In the genomic region with DNA sequence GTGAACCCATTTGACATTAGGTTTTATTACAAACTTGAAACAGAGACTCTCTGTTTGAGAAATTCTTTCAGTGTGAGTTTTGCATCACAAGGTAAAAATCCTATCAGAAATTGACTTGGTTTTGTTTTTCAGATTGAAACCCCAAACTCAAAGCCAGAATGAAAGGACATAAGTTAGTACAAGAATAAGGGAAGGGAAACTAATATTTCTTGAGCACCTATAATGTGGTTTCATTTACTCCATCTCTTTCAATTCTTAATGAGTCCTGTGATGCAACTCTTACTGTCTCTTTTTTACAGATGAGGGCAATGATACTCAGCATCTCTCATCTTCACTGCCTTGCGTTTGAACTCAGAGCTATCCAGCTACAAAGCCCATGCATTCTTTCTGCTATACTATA, we compare ENCODE assay signal across 15 cellular contexts.
DNase-seq lines count a peak whose midpoint lies in the region; ATAC-seq, FAIRE-seq and TF ChIP-seq lines count a peak whose summit lies in the region.
"Had no signal": no experiment of that assay in that cellular context is flagged by ENCODE, and none has a peak within 500 bp of the region (broad histone marks: within the 10 kb centered on the region; RNA-seq: fewer than 3 reads in every experiment).

No MANE protein-coding gene starts in this region.

- TF ChIP-seq RAD21 in A549 (conservative IDR thresholded peaks at IDR 0.05 in 1 of 2, IDR thresholded peaks at IDR 0.05 in 1 of 2) = no peak

- 90% methylated on average over 1 of the region's 1 CpG for WGBS in A549 (ENCODE audit: missing lambda C conversion rate)

- no peak for FAIRE-seq in A549 (lab: Jason Lieb, UNC)
- FAIRE-seq: kidney had no signal

- no peak overlapping the region for H3K4me3 Mint-ChIP-seq in activated naive CD8-positive, alpha-beta T cell treated with anti-CD3 and anti-CD28 coated beads for 36 hours
- H3K4me3 Mint-ChIP-seq in CD4-positive, alpha-beta memory T cell = no peak overlapping the region
- H3K4me3 Mint-ChIP-seq: neural crest cell had no signal

- H3K4me1 Mint-ChIP-seq in activated naive CD8-positive, alpha-beta T cell treated with anti-CD3 and anti-CD28 coated beads for 36 hours = peaks cover 4% of the 10 kb centered on the region
- H3K4me1 Mint-ChIP-seq in CD4-positive, alpha-beta memory T cell = peaks cover 0 to 2% (median 0%) of the 10 kb centered on the region in 4 donors

- peaks cover 2% of the 10 kb centered on the region for H4K20me1 ChIP-seq in osteoblast (ENCODE audit: insufficient read depth, low read length)

- H2AFZ ChIP-seq in osteoblast (ENCODE audit: low read length) = no peak overlapping the region

- TF ChIP-seq CTCF in A549 (IDR thresholded peaks at IDR 0.05) (no peak), osteoblast (IDR thresholded peaks at IDR 0.05; ENCODE audit: extremely low read depth, low read depth, low read length) (no peak)

- no peaks in the 10 kb centered on the region for H3K36me3 ChIP-seq in CD4-positive, alpha-beta memory T cell (ENCODE audit: insufficient read depth, low read length)
- no peaks in the 10 kb centered on the region for H3K36me3 ChIP-seq in osteoblast (ENCODE audit: insufficient read depth, low read length)

- ATAC-seq in A549 (no peak), GM19025 (IDR thresholded peaks at IDR 0.05; ENCODE audit: low read depth, unreplicated experiment) (peak; percentile 83), GM21786 (IDR thresholded peaks at IDR 0.05; ENCODE audit: unreplicated experiment) (peak; percentile 95), HG03196 (IDR thresholded peaks at IDR 0.05; ENCODE audit: unreplicated experiment) (peak; percentile 90)

- H3K27me3 Mint-ChIP-seq in activated naive CD8-positive, alpha-beta T cell treated with anti-CD3 and anti-CD28 coated beads for 36 hours = no peaks in the 10 kb centered on the region
- H3K27me3 Mint-ChIP-seq in CD4-positive, alpha-beta memory T cell = no peaks in the 10 kb centered on the region

- H3K27ac Mint-ChIP-seq in activated naive CD8-positive, alpha-beta T cell treated with anti-CD3 and anti-CD28 coated beads for 36 hours = no peak overlapping the region
- H3K27ac Mint-ChIP-seq in CD4-positive, alpha-beta memory T cell = peak overlapping the region in 1 of 7 donors; percentile 27

- DNase-seq in A549 (ENCODE audit: low read depth in 1 of 2, low spot score in 1 of 2) (no peak), osteoblast (ENCODE audit: insufficient read length, low spot score, missing footprints) (no peak), putamen (ENCODE audit: low spot score) (no peak)
- no peak for DNase-seq in activated naive CD8-positive, alpha-beta T cell treated with anti-CD3 and anti-CD28 coated beads for 36 hours
- DNase-seq in CD4-positive, alpha-beta memory T cell = no peak
- DNase-seq: activated CD4-positive, alpha-beta T cell treated with anti-CD3 and anti-CD28 coated beads for 48 hours; activated naive CD4-positive, alpha-beta T cell treated with anti-CD3 and anti-CD28 coated beads, Interleukin-2, amount 50 U/mL, for 16 hours; foreskin fibroblast; kidney; NCI-H774; SK-N-SH had no signal

- TF ChIP-seq POLR2A in A549 (IDR thresholded peaks at IDR 0.05; ENCODE audit: low read length) = no peak

- CTCF ChIA-PET in A549 (lab: Yijun Ruan, JAX) = interaction anchor here (0.8 to 1.0 kb wide), 2 partner anchors 9 to 13 kb away, joined by 3 to 4 read pairs; no protein-coding TSS in a partner anchor
- CTCF ChIA-PET in CD4-positive, alpha-beta memory T cell (lab: Charles Lee; ENCODE audit: partially characterized antibody) = no interaction called here

- H3K4me3 ChIP-seq in A549 = no peak overlapping the region
- no peak overlapping the region for H3K4me3 ChIP-seq in CD4-positive, alpha-beta memory T cell (ENCODE audit: low read length in 2 of 2)
- no peak overlapping the region for H3K4me3 ChIP-seq in osteoblast (ENCODE audit: insufficient read depth, low read length)

- H3K9me3 Mint-ChIP-seq in activated naive CD8-positive, alpha-beta T cell treated with anti-CD3 and anti-CD28 coated beads for 36 hours = peaks cover 6% of the 10 kb centered on the region
- peaks cover 0 to 24% (median 13%) of the 10 kb centered on the region in 8 donors for H3K9me3 Mint-ChIP-seq in CD4-positive, alpha-beta memory T cell

- no peak for TF ChIP-seq EP300 in A549 (IDR thresholded peaks at IDR 0.05)

- H3K9me3 ChIP-seq in A549 = peaks cover 14% of the 10 kb centered on the region
- H3K9me3 ChIP-seq in CD4-positive, alpha-beta memory T cell (ENCODE audit: control insufficient read depth in 1 of 2, low read length in 2 of 2) = no peaks in the 10 kb centered on the region
- no peaks in the 10 kb centered on the region for H3K9me3 ChIP-seq in osteoblast (ENCODE audit: low read depth, low read length)

- intact Hi-C loops in CD4-positive, alpha-beta memory T cell (cut with micrococcal nuclease) = no loop called here

- H3K4me1 ChIP-seq in A549 (peaks cover 15% of the 10 kb centered on the region), osteoblast (ENCODE audit: insufficient read depth, low read length) (no peaks in the 10 kb centered on the region)
- H3K4me1 ChIP-seq in CD4-positive, alpha-beta memory T cell (ENCODE audit: insufficient read depth, low read length) = no peaks in the 10 kb centered on the region

- no peaks in the 10 kb centered on the region for H3K79me2 ChIP-seq in osteoblast (ENCODE audit: insufficient read depth, low read length)

- H3K4me2 ChIP-seq in A549 (peak overlapping the region; percentile 6; the same call in 1 of the 3 replicates), osteoblast (ENCODE audit: insufficient read depth, low read length) (no peak overlapping the region)
- H3K4me2 ChIP-seq: SK-N-SH had no signal

- H3K36me3 Mint-ChIP-seq in activated naive CD8-positive, alpha-beta T cell treated with anti-CD3 and anti-CD28 coated beads for 36 hours = peaks cover 28% of the 10 kb centered on the region
- peaks cover 13 to 30% of the 10 kb centered on the region in 2 donors for H3K36me3 Mint-ChIP-seq in CD4-positive, alpha-beta memory T cell

- no peaks in the 10 kb centered on the region for H3K27me3 ChIP-seq in CD4-positive, alpha-beta memory T cell (ENCODE audit: insufficient read depth, low read length)
- H3K27me3 ChIP-seq in osteoblast (ENCODE audit: insufficient read depth, low read length) = no peaks in the 10 kb centered on the region

- POLR2A ChIA-PET in A549 (lab: Yijun Ruan, JAX) = no interaction called here
- POLR2A ChIA-PET in CD4-positive, alpha-beta memory T cell (lab: Charles Lee; ENCODE audit: partially characterized antibody) = no interaction called here

- no peak overlapping the region for H3K27ac ChIP-seq in A549
- no peak overlapping the region for H3K27ac ChIP-seq in CD4-positive, alpha-beta memory T cell (ENCODE audit: low read depth, low read length)
- H3K27ac ChIP-seq in osteoblast (ENCODE audit: low read depth, low read length) = no peak overlapping the region

TF ChIP-seq in A549, 52 proteins besides CTCF, POLR2A, EP300 and RAD21:
- TF ChIP-seq SMC3 (IDR thresholded peaks at IDR 0.05) = no peak
- no peak for TF ChIP-seq NR3C1 (IDR thresholded peaks at IDR 0.05)
- TF ChIP-seq, protein P1, sequence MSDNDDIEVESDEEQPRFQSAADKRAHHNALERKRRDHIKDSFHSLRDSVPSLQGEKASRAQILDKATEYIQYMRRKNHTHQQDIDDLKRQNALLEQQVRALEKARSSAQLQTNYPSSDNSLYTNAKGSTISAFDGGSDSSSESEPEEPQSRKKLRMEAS (IDR thresholded peaks at IDR 0.05) = no peak
- TF ChIP-seq JUN (IDR thresholded peaks at IDR 0.05) = no peak
- no peak for TF ChIP-seq ZC3H11A (IDR thresholded peaks at IDR 0.05)
- no peak for TF ChIP-seq ZNF302 (CRISPR knock-in tag; IDR thresholded peaks at IDR 0.05)
- TF ChIP-seq NFE2L2 (conservative IDR thresholded peaks at IDR 0.05; ENCODE audit: low read length) = no peak
TF ChIP-seq in A549: peak in this region for 0.

Comparison
In these comparisons a context has a peak if more than half of its experiments do, and no peak if none do; other contexts are left out.
1. ATAC-seq: peak in GM19025 (single experiment), GM21786 (single experiment) and HG03196 (single experiment); none in A549 (0 of 2).